29 cellular contexts compared by ENCODE assay signal in genomic region chr2:190177249-190177648, GRCh38.
"Had no signal": no experiment of that assay in that cellular context is flagged by ENCODE, and none has a peak within 500 bp of the region (broad histone marks: within the 10 kb centered on the region; RNA-seq: fewer than 3 reads in every experiment).

No MANE protein-coding gene starts in this region.

- FAIRE-seq: bronchial epithelial cell, keratinocyte, TTC549 had no signal

- H3K27ac ChIP-seq: gastrocnemius medialis, hepatocyte, skin epidermis, testis, uterus, VCaP had no signal

- H3K27me3 ChIP-seq: gastrocnemius medialis, hepatocyte, testis, uterus had no signal

- H3K27ac Mint-ChIP-seq: activated naive CD4-positive, alpha-beta T cell treated with anti-CD3 and anti-CD28 coated beads, Interleukin-2, amount 50 U/mL, for 72 hours; activated T-cell treated with anti-CD3 and anti-CD28 coated beads, Interleukin-2, amount 50 U/mL, for 72 hours; dendritic cell treated with granulocyte-macrophage colony-stimulating factor and Interleukin-4, amounts not matched to agents 40 ng/mL and 50 ng/mL, for 4 days; naive thymus-derived CD4-positive, alpha-beta T cell had no signal

- DNase-seq: activated CD4-positive, alpha-beta T cell treated with anti-CD3 and anti-CD28 coated beads for 4 hours; activated CD4-positive, alpha-beta T cell treated with anti-CD3 and anti-CD28 coated beads, Interleukin-2, amount 50 U/mL, for 4 hours; activated naive CD4-positive, alpha-beta T cell; activated T-cell treated with anti-CD3 and anti-CD28 coated beads for 4 hours; activated T-cell treated with anti-CD3 and anti-CD28 coated beads, Interleukin-2, amount 50 U/mL, for 72 hours; anterior cingulate cortex; effector CD8-positive, alpha-beta T cell; gastrocnemius medialis; glutamatergic neuron; left colon; midbrain; naive thymus-derived CD4-positive, alpha-beta T cell; posterior cingulate gyrus; stimulated activated CD4-positive, alpha-beta T cell treated with anti-CD3 and anti-CD28 coated beads, Interleukin-12 subunit alpha, Interleukin-12 subunit beta, amount 100 ng/mL, for 4 hours; stimulated activated CD4-positive, alpha-beta T cell treated with anti-CD3 and anti-CD28 coated beads, Interleukin-4, amount 100 ng/mL, for 1 hour; stimulated activated naive CD8-positive, alpha-beta T cell treated with anti-CD3 and anti-CD28 coated beads, Interleukin-15, Interleukin-2, amounts not matched to agents 100 U/mL and 50 U/mL, for 24 hours; testis; trophoblast cell; uterus had no signal

- H3K4me1 ChIP-seq: testis, uterus had no signal

- H3K9me3 ChIP-seq: gastrocnemius medialis, testis, uterus had no signal

- H3K4me3 ChIP-seq: gastrocnemius medialis, hepatocyte, skin epidermis, testis, uterus had no signal

- H3K4me3 Mint-ChIP-seq: activated T-cell treated with anti-CD3 and anti-CD28 coated beads, Interleukin-2, amount 50 U/mL, for 72 hours; central memory CD8-positive, alpha-beta T cell; dendritic cell treated with granulocyte-macrophage colony-stimulating factor and Interleukin-4, amounts not matched to agents 40 ng/mL and 50 ng/mL, for 4 days; naive thymus-derived CD4-positive, alpha-beta T cell had no signal

- ATAC-seq: activated naive CD4-positive, alpha-beta T cell treated with anti-CD3 and anti-CD28 coated beads, Interleukin-2, amount 50 U/mL, for 72 hours; activated T-cell treated with anti-CD3 and anti-CD28 coated beads, Interleukin-2, amount 50 U/mL, for 72 hours; gastrocnemius medialis; left colon; naive thymus-derived CD4-positive, alpha-beta T cell; sciatic nerve; stimulated activated naive CD8-positive, alpha-beta T cell treated with anti-CD3 and anti-CD28 coated beads, Interleukin-15, Interleukin-2, amounts not matched to agents 100 U/mL and 50 U/mL, for 24 hours had no signal

- H3K36me3 ChIP-seq: gastrocnemius medialis, uterus had no signal
